Comparison of ENCODE assay signal across 8 cellular contexts in genomic region chr17:39401412-39402278, GRCh38. TPM values are rescaled to one million over a fixed set of nuclear protein-coding genes. Genes with fewer than 3 reads are reported as not detected.
A peak's percentile ranks its signal among the peaks of the same experiment; 100 is the strongest.
DNase-seq lines count a peak whose midpoint lies in the region; ATAC-seq and TF ChIP-seq lines count a peak whose summit lies in the region.

Gene FBXL20 (minus strand): TSS chr17:39401626. CDS start chr17:39401402, 224 bp downstream.

- peak within 1 kb of the TSS; percentile 93 for H2AFZ ChIP-seq in hepatocyte

- H3K9me2 ChIP-seq in hepatocyte (replicated peaks; ENCODE audit: insufficient read depth), result no peaks in the 10 kb centered on the region

- intact Hi-C loops in vagina (cut with DNase I), result no loop called here

- H3K4me1 ChIP-seq in hepatocyte (ENCODE audit: insufficient read depth) (peaks cover 15% of the 10 kb centered on the region), vagina (peaks cover 28% of the 10 kb centered on the region)

- peak within 1 kb of the TSS; percentile 85 for H3K27ac ChIP-seq in hepatocyte
- peak within 1 kb of the TSS; percentile 91 for H3K27ac ChIP-seq in vagina

- H3K27me3 ChIP-seq in hepatocyte (no peaks in the 10 kb centered on the region), vagina (no peaks in the 10 kb centered on the region)

- peak within 1 kb of the TSS; percentile 83 for H3K4me3 ChIP-seq in hepatocyte
- H3K4me3 ChIP-seq in vagina, result peak within 1 kb of the TSS; percentile 90 to 94

- 1% methylated on average over 20 of the region's 91 CpGs for WGBS in hepatocyte (ENCODE audit: low lambda C conversion rate, missing lambda C conversion rate)

- H3K36me3 ChIP-seq in hepatocyte (replicated peaks; ENCODE audit: insufficient read depth, low read depth) (no peaks in the 10 kb centered on the region), vagina (no peaks in the 10 kb centered on the region)

- TF ChIP-seq POLR2A in GM18505 (IDR thresholded peaks at IDR 0.05; ENCODE audit: borderline replicate concordance, extremely low read depth, insufficient read depth, insufficient read length) (peak; percentile 85), vagina (IDR thresholded peaks at IDR 0.05) (peak; percentile 57)

- peaks cover 42% of the 10 kb centered on the region for H3K79me2 ChIP-seq in hepatocyte

- H3K9me3 ChIP-seq in hepatocyte (ENCODE audit: low read depth) (no peaks in the 10 kb centered on the region), vagina (no peaks in the 10 kb centered on the region)

- peaks cover 24% of the 10 kb centered on the region for H4K20me1 ChIP-seq in hepatocyte (ENCODE audit: insufficient read depth, poor library complexity, severe bottlenecking)

- peak; percentile 64 for ATAC-seq in GM18505 (IDR thresholded peaks at IDR 0.05; ENCODE audit: unreplicated experiment)
- ATAC-seq in HG02970 (IDR thresholded peaks at IDR 0.05; ENCODE audit: low FRiP score, unreplicated experiment), result peak; percentile 73

- DNase-seq in NCI-H2029 treated with DMSO at 0.1 percent for 48 hours (lab: John Stamatoyannopoulos, UW), result peak; percentile 41
- DNase-seq in T1000 (lab: John Stamatoyannopoulos, UW), result peak; percentile 76
- DNase-seq in astrocyte of the hippocampus (ENCODE audit: low read depth, low spot score), result peak; percentile 97
- peak; percentile 96 for DNase-seq in hepatocyte (ENCODE audit: low spot score)
- DNase-seq in renal cortical epithelial cell (ENCODE audit: low read depth), result peak; percentile 68
- peak in 1 of 2 donors; percentile 91 for DNase-seq in vagina (ENCODE audit: extremely low spot score in 2 of 2)

- H3K4me2 ChIP-seq in hepatocyte, result peak within 1 kb of the TSS; percentile 93

- TF ChIP-seq CTCF in hepatocyte (IDR thresholded peaks at IDR 0.05; ENCODE audit: poor library complexity), result no peak
- no peak for TF ChIP-seq CTCF in vagina (IDR thresholded peaks at IDR 0.05)

RNA-seq across cellular contexts. Expression of gene FBXL20, which starts in this region (rescaled TPM):
- total RNA-seq in hepatocyte, result 11.2 and 11.6 TPM in 2 replicates
- polyA plus RNA-seq in hepatocyte, result 2.7 and 8.0 TPM in 2 replicates
- total RNA-seq in renal cortical epithelial cell, result 14.1 and 24.2 TPM in 2 replicates
- 15.7 TPM for total RNA-seq in vagina
